18 cellular contexts compared by ENCODE assay signal in genomic region chr17:65035191-65035590, GRCh38. TPM values are rescaled to one million over a fixed set of nuclear protein-coding genes. Genes with fewer than 3 reads are reported as not detected.
DNase-seq lines count a peak whose midpoint lies in the region; FAIRE-seq and TF ChIP-seq lines count a peak whose summit lies in the region.
"Had no signal": no experiment of that assay in that cellular context is flagged by ENCODE, and none has a peak within 500 bp of the region (broad histone marks: within the 10 kb centered on the region; RNA-seq: fewer than 3 reads in every experiment).

No MANE protein-coding gene starts in this region.

- H3K4me3 Mint-ChIP-seq in activated CD4-positive, alpha-beta T cell treated with anti-CD3 and anti-CD28 coated beads, Interleukin-2, amount 10 ng/mL, durations not matched to agents 7 days and 5 days: no peak overlapping the region

- H3K4me3 ChIP-seq in SK-N-MC (no peak overlapping the region), choroid plexus epithelial cell (ENCODE audit: low read depth, low read length) (no peak overlapping the region), parathyroid adenoma (ENCODE audit: low read depth, low read length) (no peak overlapping the region)
- H3K4me3 ChIP-seq: lung, tibial artery had no signal

- H3K79me2 ChIP-seq in parathyroid adenoma: peaks cover 61% of the 10 kb centered on the region

- no peaks in the 10 kb centered on the region for H3K9me3 Mint-ChIP-seq in activated CD4-positive, alpha-beta T cell treated with anti-CD3 and anti-CD28 coated beads, Interleukin-2, amount 10 ng/mL, durations not matched to agents 7 days and 5 days

- no peak overlapping the region for H3K9ac ChIP-seq in SK-N-MC (ENCODE audit: insufficient read length)
- H3K9ac ChIP-seq in parathyroid adenoma: no peak overlapping the region

- peaks cover 10% of the 10 kb centered on the region for H3K4me1 ChIP-seq in parathyroid adenoma

- POLR2A ChIA-PET in activated CD4-positive, alpha-beta T cell treated with anti-CD3 and anti-CD28 coated beads, Interleukin-2, amount 10 ng/mL, durations not matched to agents 7 days and 5 days (lab: Charles Lee): no interaction called here

- no peaks in the 10 kb centered on the region for H3K27me3 ChIP-seq in parathyroid adenoma (ENCODE audit: control insufficient read depth, insufficient read depth, low read length)
- H3K27me3 ChIP-seq: tibial artery had no signal

- H3K27ac ChIP-seq in SK-N-MC: peak overlapping the region; percentile 56
- H3K27ac ChIP-seq in parathyroid adenoma: peak overlapping the region; percentile 2
- H3K27ac ChIP-seq: tibial artery, WERI-Rb-1 had no signal

- peaks cover 36% of the 10 kb centered on the region for H3K36me3 Mint-ChIP-seq in activated CD4-positive, alpha-beta T cell treated with anti-CD3 and anti-CD28 coated beads, Interleukin-2, amount 10 ng/mL, durations not matched to agents 7 days and 5 days (ENCODE audit: low read depth)

- H3K36me3 ChIP-seq in SK-N-MC (ENCODE audit: insufficient read depth, low read length): no peaks in the 10 kb centered on the region; the same call in 1 of the 2 replicates
- H3K36me3 ChIP-seq in parathyroid adenoma (ENCODE audit: control insufficient read depth, insufficient read depth, low read length): no peaks in the 10 kb centered on the region
- H3K36me3 ChIP-seq: tibial artery had no signal

- H3K27me3 Mint-ChIP-seq in activated CD4-positive, alpha-beta T cell treated with anti-CD3 and anti-CD28 coated beads, Interleukin-2, amount 10 ng/mL, durations not matched to agents 7 days and 5 days: no peaks in the 10 kb centered on the region

- no peak for DNase-seq in activated CD4-positive, alpha-beta T cell treated with anti-CD3 and anti-CD28 coated beads, Interleukin-2, amount 10 ng/mL, durations not matched to agents 7 days and 5 days
- DNase-seq in activated CD4-positive, alpha-beta T cell treated with anti-CD3 and anti-CD28 coated beads for 1 hour: no peak
- no peak for DNase-seq in SK-N-MC (ENCODE audit: low read depth, low spot score)
- peak; percentile 56 for DNase-seq in choroid plexus epithelial cell (ENCODE audit: low read depth)
- DNase-seq in cerebellar nuclear complex (lab: John Stamatoyannopoulos, UW): no peak
- DNase-seq in H54 (ENCODE audit: insufficient read length, low spot score): no peak
- DNase-seq in NCI-H2196 treated with DMSO at 0.1 percent for 48 hours (lab: John Stamatoyannopoulos, UW; ENCODE audit: unreplicated experiment): no peak
- DNase-seq: activated T-cell treated with anti-CD3 and anti-CD28 coated beads, Interleukin-2, amount 50 U/mL, for 48 hours; caudate nucleus; hippocampal formation; NCI-H1930; NCI-H82; SHP77; small intestine; tibial artery; WERI-Rb-1 had no signal

- H3K9me3 ChIP-seq in SK-N-MC (ENCODE audit: low read depth, low read length) (no peaks in the 10 kb centered on the region), parathyroid adenoma (ENCODE audit: control insufficient read depth, low read length) (no peaks in the 10 kb centered on the region)
- H3K9me3 ChIP-seq: tibial artery had no signal

- CTCF ChIA-PET in activated CD4-positive, alpha-beta T cell treated with anti-CD3 and anti-CD28 coated beads, Interleukin-2, amount 10 ng/mL, durations not matched to agents 7 days and 5 days (lab: Charles Lee): interaction anchor here (0.6 to 1.4 kb wide), 4 partner anchors 8 to 1976 kb away, joined by 3 read pairs; no protein-coding TSS in a partner anchor

- H3K4me1 Mint-ChIP-seq in activated CD4-positive, alpha-beta T cell treated with anti-CD3 and anti-CD28 coated beads, Interleukin-2, amount 10 ng/mL, durations not matched to agents 7 days and 5 days: peaks cover 62% of the 10 kb centered on the region

- H3K27ac Mint-ChIP-seq in activated CD4-positive, alpha-beta T cell treated with anti-CD3 and anti-CD28 coated beads, Interleukin-2, amount 10 ng/mL, durations not matched to agents 7 days and 5 days: peak overlapping the region; percentile 71

- no peak for TF ChIP-seq CTCF in choroid plexus epithelial cell (conservative IDR thresholded peaks at IDR 0.05; ENCODE audit: low read depth, low read length)
- TF ChIP-seq CTCF in parathyroid adenoma (IDR thresholded peaks at IDR 0.05): no peak

- no peak overlapping the region for H2AFZ ChIP-seq in parathyroid adenoma

- no peak for TF ChIP-seq POLR2A in H54 (IDR thresholded peaks at IDR 0.05; ENCODE audit: low read depth, low read length)

- no peak overlapping the region for H3K4me2 ChIP-seq in parathyroid adenoma (ENCODE audit: low read length)

- FAIRE-seq in H54 (lab: Jason Lieb, UNC): no peak
- FAIRE-seq: small intestine had no signal

RNA-seq across cellular contexts. Expression of gene GNA13, which starts 21.3 kb away (rescaled TPM):
- 10 to 100 TPM; 80.9 to 94.9 TPM for total RNA-seq in activated CD4-positive, alpha-beta T cell treated with anti-CD3 and anti-CD28 coated beads, Interleukin-2, amount 10 ng/mL, durations not matched to agents 7 days and 5 days
